ENCODE assay signal across 22 cellular contexts in the genomic region with DNA sequence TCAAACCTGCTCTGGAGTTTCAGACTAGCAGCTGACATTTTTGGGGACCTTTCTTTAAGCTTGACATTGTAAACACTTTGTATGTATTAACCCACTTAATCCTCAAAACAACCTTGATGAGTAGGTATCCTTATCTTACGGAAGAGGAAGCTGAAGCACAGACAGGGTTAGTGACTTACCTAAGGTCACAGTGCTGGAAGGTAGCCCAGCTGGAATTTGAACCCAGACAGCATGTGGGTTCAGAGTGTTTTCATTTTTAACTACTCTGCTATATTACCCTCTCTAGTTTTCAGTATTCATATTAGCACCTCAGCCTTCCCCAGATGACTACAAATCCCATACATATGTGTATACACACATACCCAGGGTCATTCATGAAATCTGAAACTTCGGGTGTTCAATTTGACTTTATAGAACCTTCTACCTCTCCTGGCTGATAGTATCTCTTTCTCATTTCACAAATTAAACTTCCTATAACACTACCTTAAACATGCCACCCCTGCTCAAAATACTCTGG.
"Had no signal": no experiment of that assay in that cellular context is flagged by ENCODE, and none has a peak within 500 bp of the region (broad histone marks: within the 10 kb centered on the region; RNA-seq: fewer than 3 reads in every experiment).

No MANE protein-coding gene starts in this region.

- H3K4me1 ChIP-seq: breast epithelium, foreskin keratinocyte, uterus had no signal

- H3K27me3 ChIP-seq: breast epithelium, esophagus muscularis mucosa, foreskin keratinocyte, heart right ventricle, left lung, uterus had no signal

- H3K4me3 ChIP-seq: breast epithelium, esophagus muscularis mucosa, heart right ventricle, left lung, smooth muscle cell, thoracic aorta, uterus had no signal

- FAIRE-seq: TTC549 had no signal

- ATAC-seq: activated naive CD8-positive, alpha-beta T cell treated with anti-CD3 and anti-CD28 coated beads, Interleukin-2, amount 50 U/mL, for 24 hours; activated T-cell treated with anti-CD3 and anti-CD28 coated beads, Interleukin-2, amount 50 U/mL, for 4 hours; foreskin keratinocyte; heart right ventricle; left lung; sciatic nerve; stimulated activated naive CD8-positive, alpha-beta T cell treated with anti-CD3 and anti-CD28 coated beads, Interleukin-15, Interleukin-2, amounts not matched to agents 100 U/mL and 50 U/mL, for 24 hours had no signal

- H3K4me2 ChIP-seq: smooth muscle cell had no signal

- H3K27ac ChIP-seq: breast epithelium, esophagus muscularis mucosa, foreskin keratinocyte, heart right ventricle, thoracic aorta, uterus, VCaP had no signal

- H3K9me3 ChIP-seq: breast epithelium, esophagus muscularis mucosa, heart right ventricle, left lung, thoracic aorta, uterus had no signal

- H3K36me3 ChIP-seq: breast epithelium, thoracic aorta, uterus had no signal

- DNase-seq: activated CD4-positive, alpha-beta memory T cell treated with anti-CD3 and anti-CD28 coated beads for 36 hours; activated CD4-positive, alpha-beta T cell treated with anti-CD3 and anti-CD28 coated beads, Interleukin-2, amount 10 ng/mL, durations not matched to agents 24 days and 14 days; activated naive CD8-positive, alpha-beta T cell treated with anti-CD3 and anti-CD28 coated beads, Interleukin-2, amount 50 U/mL, for 24 hours; activated T-cell treated with anti-CD3 and anti-CD28 coated beads, Interleukin-2, amount 50 U/mL, for 4 hours; central memory CD4-positive, alpha-beta T cell; effector CD4-positive, alpha-beta T cell; foreskin keratinocyte; heart right ventricle; left lung; posterior cingulate gyrus; stimulated activated CD4-positive, alpha-beta T cell treated with anti-CD3 and anti-CD28 coated beads, Interleukin-2, amount 100 ng/mL, for 24 hours; stimulated activated naive CD8-positive, alpha-beta T cell treated with anti-CD3 and anti-CD28 coated beads, Interleukin-15, Interleukin-2, amounts not matched to agents 100 U/mL and 50 U/mL, for 24 hours; T-helper 9 cell; trophoblast cell; uterus had no signal
